13 cellular contexts compared by ENCODE assay signal in genomic region chr22:30238661-30239420, GRCh38. TPM values are rescaled to one million over a fixed set of nuclear protein-coding genes. Genes with fewer than 3 reads are reported as not detected.
DNase-seq lines count a peak whose midpoint lies in the region; ATAC-seq, FAIRE-seq and TF ChIP-seq lines count a peak whose summit lies in the region.
"Had no signal": no experiment of that assay in that cellular context is flagged by ENCODE, and none has a peak within 500 bp of the region (broad histone marks: within the 10 kb centered on the region; RNA-seq: fewer than 3 reads in every experiment).

No MANE protein-coding gene starts in this region.

- BruUV-seq in K562 (replicated peaks; lab: Mats Ljungman, UMichigan), result no TSS peak

- H3K18ac ChIP-seq in mesenchymal stem cell (ENCODE audit: low read depth in 1 of 2, low read length in 2 of 2), result peak overlapping the region in 1 of 2 experiments; percentile 26

- H3K27ac ChIP-seq in K562 (ENCODE audit: extremely low read depth, low read depth, low read length) (no peak overlapping the region), mesenchymal stem cell (ENCODE audit: low read length, poor library complexity, severe bottlenecking) (peak overlapping the region; percentile 78)
- H3K27ac ChIP-seq: ascending aorta had no signal

- H3K14ac ChIP-seq in mesenchymal stem cell (ENCODE audit: low read length in 2 of 2), result no peak overlapping the region

- H3K4me1 ChIP-seq in K562 (replicated peaks in 1 of 2; ENCODE audit: control insufficient read depth in 2 of 2, insufficient read depth in 2 of 2, low read length in 2 of 2), result peaks cover 3 to 11% of the 10 kb centered on the region in 2 experiments; a peak in 3 of 5 replicates
- H3K4me1 ChIP-seq in mesenchymal stem cell (ENCODE audit: control insufficient read depth, insufficient read depth, low read depth, low read length), result peaks cover 70% of the 10 kb centered on the region
- H3K4me1 ChIP-seq: ascending aorta had no signal

- no peak overlapping the region for H2BK15ac ChIP-seq in mesenchymal stem cell (ENCODE audit: low read depth, poor library complexity, severe bottlenecking)

- H3K9ac ChIP-seq in K562 (ENCODE audit: insufficient read depth in 1 of 2, low read depth in 2 of 2, low read length in 2 of 2) (no peak overlapping the region), mesenchymal stem cell (ENCODE audit: low read length) (no peak overlapping the region)

- H3K36me3 ChIP-seq in K562 (ENCODE audit: control insufficient read depth, insufficient read depth, low read length), result no peaks in the 10 kb centered on the region
- peaks cover 22 to 41% of the 10 kb centered on the region in 2 experiments for H3K36me3 ChIP-seq in mesenchymal stem cell (ENCODE audit: control insufficient read depth in 1 of 2, insufficient read depth in 2 of 2, low read depth in 1 of 2, low read length in 2 of 2)
- H3K36me3 ChIP-seq: ascending aorta had no signal

- H3K36me3 Mint-ChIP-seq in stimulated activated memory B cell treated with anti-CD40 and anti-IgM and Interleukin-4, amounts not matched to agents 10 μg/mL and 1 μg/mL and 100 μg/mL, for 72 hours, result no peaks in the 10 kb centered on the region

- no peaks in the 10 kb centered on the region for H3K9me1 ChIP-seq in K562 (ENCODE audit: control insufficient read depth, insufficient read depth, low read length)

- H2AFZ ChIP-seq in K562 (ENCODE audit: low read depth, low read length), result no peak overlapping the region
- no peak overlapping the region for H2AFZ ChIP-seq in mesenchymal stem cell (ENCODE audit: low read depth, low read length)

- TF ChIP-seq EP300 in K562 (IDR thresholded peaks at IDR 0.05; ENCODE audit: low read length), result no peak

- ATAC-seq in K562 (peak; percentile 90), GM18502 (IDR thresholded peaks at IDR 0.05; ENCODE audit: poor library complexity, unreplicated experiment) (no peak), GM18505 (IDR thresholded peaks at IDR 0.05; ENCODE audit: unreplicated experiment) (no peak)
- ATAC-seq in stimulated activated memory B cell treated with anti-CD40 and anti-IgM and Interleukin-4, amounts not matched to agents 10 μg/mL and 1 μg/mL and 100 μg/mL, for 72 hours, result no peak

- H3K27me3 ChIP-seq in K562 (ENCODE audit: control insufficient read depth in 2 of 2, insufficient read depth in 2 of 2, low read length in 2 of 2), result peaks cover 0 to 20% of the 10 kb centered on the region in 2 experiments; a peak in 2 of 5 replicates
- no peaks in the 10 kb centered on the region for H3K27me3 ChIP-seq in mesenchymal stem cell (ENCODE audit: control insufficient read depth in 1 of 2, insufficient read depth in 1 of 2, low read length in 2 of 2)
- H3K27me3 ChIP-seq: ascending aorta had no signal

- peak; percentile 15 for FAIRE-seq in K562 (lab: Jason Lieb, UNC)

- no peak for TF ChIP-seq RAD21 in K562 (CRISPR knock-in tag; conservative IDR thresholded peaks at IDR 0.05 in 1 of 2, IDR thresholded peaks at IDR 0.05 in 1 of 2)

- H3K23ac ChIP-seq in mesenchymal stem cell (ENCODE audit: low read length in 2 of 2), result no peak overlapping the region

- TF ChIP-seq CTCF in K562 (IDR thresholded peaks at IDR 0.05 in 2 of 3, conservative IDR thresholded peaks at IDR 0.05 in 1 of 3; ENCODE audit: insufficient read depth in 2 of 3, low read depth in 1 of 3, low read length in 3 of 3), result no peak

- H3K4me3 ChIP-seq in K562 (no peak overlapping the region), mesenchymal stem cell (ENCODE audit: insufficient read depth in 1 of 2, low read depth in 1 of 2, low read length in 2 of 2) (no peak overlapping the region)
- H3K4me3 ChIP-seq: ascending aorta had no signal

- H2BK5ac ChIP-seq in mesenchymal stem cell (ENCODE audit: low read depth, low read length, poor library complexity, severe bottlenecking), result peak overlapping the region; percentile 25

- H3K79me1 ChIP-seq in mesenchymal stem cell (replicated peaks; ENCODE audit: low read length, poor library complexity, severe bottlenecking), result peaks cover 2% of the 10 kb centered on the region

- 23% methylated on average over 9 of the region's 26 CpGs for WGBS in K562 (ENCODE audit: insufficient coverage, low coverage, missing lambda C conversion rate)
- whole genome bisulfite sequencing in mesenchymal stem cell, result 70% methylated on average over 26 of the region's 26 CpGs

- no peaks in the 10 kb centered on the region for H3K79me2 ChIP-seq in K562 (ENCODE audit: control insufficient read depth, insufficient read depth, low read length)

- no peak overlapping the region for H3K27ac Mint-ChIP-seq in stimulated activated memory B cell treated with anti-CD40 and anti-IgM and Interleukin-4, amounts not matched to agents 10 μg/mL and 1 μg/mL and 100 μg/mL, for 72 hours

- no peak for TF ChIP-seq POLR2A in K562 (conservative IDR thresholded peaks at IDR 0.05)
- TF ChIP-seq POLR2A in GM18505 (IDR thresholded peaks at IDR 0.05; ENCODE audit: borderline replicate concordance, extremely low read depth, insufficient read depth, insufficient read length), result no peak

- peak; percentile 64 for DNase-seq in AG20443 (ENCODE audit: low spot score)
- DNase-seq in HUDEP-2 (lab: John Stamatoyannopoulos, UW; ENCODE audit: unreplicated experiment in 76 of 76), result peak in 69 of 76 experiments; percentile 22 to 80 (median 53)
- DNase-seq in K562 (ENCODE audit: extremely low read depth in 1 of 4, low spot score in 3 of 4), result peak; percentile 55 to 75 (median 68)
- peak; percentile 46 for DNase-seq in mesenchymal stem cell
- no peak for DNase-seq in retina
- DNase-seq: GDM1, NCI-H2029 treated with DMSO at 0.1 percent for 48 hours, occipital lobe had no signal

- H2BK120ac ChIP-seq in mesenchymal stem cell (ENCODE audit: low read depth, low read length), result no peak overlapping the region

- H3K4ac ChIP-seq in mesenchymal stem cell (ENCODE audit: low read depth in 1 of 2, low read length in 2 of 2), result no peak overlapping the region

- POLR2A ChIA-PET in K562 (lab: Yijun Ruan, JAX), result interaction anchor here (0.6 kb wide), 1 partner anchor 12 kb away, joined by 4 read pairs; no protein-coding TSS in a partner anchor

- H4K8ac ChIP-seq in mesenchymal stem cell (ENCODE audit: low read length), result peak overlapping the region; percentile 50

- H3K4me1 Mint-ChIP-seq in stimulated activated memory B cell treated with anti-CD40 and anti-IgM and Interleukin-4, amounts not matched to agents 10 μg/mL and 1 μg/mL and 100 μg/mL, for 72 hours, result peaks cover 13% of the 10 kb centered on the region

- H3K4me2 ChIP-seq in K562 (ENCODE audit: insufficient read depth, low read length) (no peak overlapping the region), mesenchymal stem cell (ENCODE audit: low read length, poor library complexity, severe bottlenecking) (no peak overlapping the region)

- no peaks in the 10 kb centered on the region for H3K27me3 Mint-ChIP-seq in stimulated activated memory B cell treated with anti-CD40 and anti-IgM and Interleukin-4, amounts not matched to agents 10 μg/mL and 1 μg/mL and 100 μg/mL, for 72 hours

- no peak overlapping the region for H3K4me3 Mint-ChIP-seq in stimulated activated memory B cell treated with anti-CD40 and anti-IgM and Interleukin-4, amounts not matched to agents 10 μg/mL and 1 μg/mL and 100 μg/mL, for 72 hours

- peak overlapping the region; percentile 62 for H4K91ac ChIP-seq in mesenchymal stem cell (ENCODE audit: low read length)

- CTCF ChIA-PET in K562 (lab: Yijun Ruan, JAX; ENCODE audit: low intra/inter-chr PET ratio), result no interaction called here

- 0 out of 2 replicates have a peak, but pooled peaks cover 4% of the 10 kb centered on the region for H4K20me1 ChIP-seq in K562 (replicated peaks; ENCODE audit: control insufficient read depth, insufficient read depth, low read length)

- H3K9me3 Mint-ChIP-seq in stimulated activated memory B cell treated with anti-CD40 and anti-IgM and Interleukin-4, amounts not matched to agents 10 μg/mL and 1 μg/mL and 100 μg/mL, for 72 hours, result no peaks in the 10 kb centered on the region

- in situ Hi-C loops in K562 (cut with MboI), result no loop called here

- peak overlapping the region in 1 of 2 experiments; percentile 7 for H2BK12ac ChIP-seq in mesenchymal stem cell (ENCODE audit: low read length in 2 of 2)

- intact Hi-C loops in K562 (cut with micrococcal nuclease), result no loop called here

- H3K9me3 ChIP-seq in K562 (replicated peaks; ENCODE audit: control insufficient read depth, insufficient read depth, low read depth, low read length) (no peaks in the 10 kb centered on the region), mesenchymal stem cell (ENCODE audit: control insufficient read depth, low read length) (no peaks in the 10 kb centered on the region)
- H3K9me3 ChIP-seq: ascending aorta had no signal

- peak overlapping the region; percentile 81 for H2AK5ac ChIP-seq in mesenchymal stem cell (ENCODE audit: low read length, severe bottlenecking)

RNA-seq across cellular contexts. Expression of gene LIF, which starts 7.7 kb away (rescaled TPM):
- total RNA-seq in K562 (2011; cell fraction: chromatin; rRNA removed; ENCODE audit: low replicate concordance), result 0.35 and 2.6 TPM in 2 replicates
- total RNA-seq in K562 (2011; cell fraction: nucleolus; rRNA removed), result 0.39 and 0.50 TPM in 2 replicates
- total RNA-seq in K562 (2011; cell fraction: nucleoplasm; rRNA removed), result 0.29 and 0.38 TPM in 2 replicates
- total RNA-seq in K562 (2014; rRNA removed) (0.04 and 0.05 TPM in 2 replicates), K562 (2014; rRNA removed; fragmentation: Illumina TruSeq; extraction: Trizol) (0.03 TPM in 1 of 2 replicates, not detected in the other), K562 (2015; rRNA removed; fragmentation: Illumina TruSeq; extraction: Trizol) (0.11 and 0.34 TPM in 2 replicates), K562 (2021) (0.31 TPM in 2 replicates)
- polyA plus RNA-seq in K562 (2011; rRNA removed) (0.16 and 0.39 TPM in 2 replicates), K562 (2014; fragmentation: Illumina TruSeq; extraction: Trizol) (0.04 and 0.09 TPM in 2 replicates), K562 (2014; fragmentation: Nextera tagmentation; extraction: Ambion mirVana) (not detected), K562 (2014; rRNA removed) (0.03 and 0.25 TPM in 2 replicates)
- 0.09 and 0.72 TPM in 2 replicates for polyA plus RNA-seq in K562 (2011; cell fraction: cytosol; rRNA removed)
- 0.53 and 7.0 TPM in 2 replicates for polyA plus RNA-seq in K562 (2011; cell fraction: nucleus; rRNA removed)
- polyA plus RNA-seq in K562 (2012), result 0.06 and 0.08 TPM in 2 replicates
- polyA minus RNA-seq in K562 (2011; rRNA and poly(A)+ RNA removed), result 0.14 TPM in 1 of 2 replicates, not detected in the other
- 0.27 and 0.29 TPM in 2 replicates for polyA minus RNA-seq in K562 (2011; cell fraction: cytosol; rRNA and poly(A)+ RNA removed)
- polyA minus RNA-seq in K562 (2011; cell fraction: nucleus; rRNA and poly(A)+ RNA removed), result 0.27 and 0.33 TPM in 2 replicates
- 10.2 TPM for polyA plus RNA-seq in mesenchymal stem cell (2013, experiment 1 of 2)
- 9.7 TPM for polyA plus RNA-seq in mesenchymal stem cell (2013, experiment 2 of 2)
- total RNA-seq: ascending aorta, occipital lobe had no signal

RNA-seq across cellular contexts. Expression of gene OSM, which starts 27.8 kb away (rescaled TPM):
- total RNA-seq in K562 (2011; cell fraction: chromatin; rRNA removed; ENCODE audit: low replicate concordance), result 1.8 and 2.3 TPM in 2 replicates
- total RNA-seq in K562 (2011; cell fraction: nucleolus; rRNA removed), result 1.0 and 1.2 TPM in 2 replicates
- total RNA-seq in K562 (2011; cell fraction: nucleoplasm; rRNA removed), result 0.73 and 1.8 TPM in 2 replicates
- not detected in 2 replicates for total RNA-seq in K562 (2014; rRNA removed)
- total RNA-seq in K562 (2014; rRNA removed; fragmentation: Illumina TruSeq; extraction: Trizol), result not detected in 2 replicates
- not detected in 2 replicates for total RNA-seq in K562 (2015; rRNA removed; fragmentation: Illumina TruSeq; extraction: Trizol)
- total RNA-seq in K562 (2021), result not detected in 2 replicates
- polyA plus RNA-seq in K562 (2011; rRNA removed), result 0.08 and 0.22 TPM in 2 replicates
- polyA plus RNA-seq in K562 (2011; cell fraction: cytosol; rRNA removed), result 0.04 and 0.06 TPM in 2 replicates
- polyA plus RNA-seq in K562 (2011; cell fraction: nucleus; rRNA removed), result 0.24 and 1.6 TPM in 2 replicates
- not detected in 2 replicates for polyA plus RNA-seq in K562 (2012)
- polyA plus RNA-seq in K562 (2014; fragmentation: Illumina TruSeq; extraction: Trizol), result not detected in 2 replicates
- polyA plus RNA-seq in K562 (2014; fragmentation: Nextera tagmentation; extraction: Ambion mirVana), result not detected
- not detected in 2 replicates for polyA plus RNA-seq in K562 (2014; rRNA removed)
- not detected in 2 replicates for polyA minus RNA-seq in K562 (2011; rRNA and poly(A)+ RNA removed)
- polyA minus RNA-seq in K562 (2011; cell fraction: cytosol; rRNA and poly(A)+ RNA removed), result not detected in 2 replicates
- polyA minus RNA-seq in K562 (2011; cell fraction: nucleus; rRNA and poly(A)+ RNA removed), result 0.13 TPM in 1 of 2 replicates, not detected in the other
- not detected for polyA plus RNA-seq in mesenchymal stem cell (2013, experiment 1 of 2)
- not detected for polyA plus RNA-seq in mesenchymal stem cell (2013, experiment 2 of 2)
- total RNA-seq: ascending aorta, glomerular endothelial cell had no signal

RNA-seq across cellular contexts. Expression of gene CASTOR1, which starts 50.5 kb away (rescaled TPM):
- total RNA-seq in K562 (2011; cell fraction: chromatin; rRNA removed; ENCODE audit: low replicate concordance), result 2.1 and 7.3 TPM in 2 replicates
- total RNA-seq in K562 (2011; cell fraction: nucleolus; rRNA removed), result 5.5 and 6.8 TPM in 2 replicates
- total RNA-seq in K562 (2011; cell fraction: nucleoplasm; rRNA removed), result 2.4 and 4.0 TPM in 2 replicates
- total RNA-seq in K562 (2014; rRNA removed) (1.2 and 1.3 TPM in 2 replicates), K562 (2014; rRNA removed; fragmentation: Illumina TruSeq; extraction: Trizol) (0.47 TPM in 1 of 2 replicates, not detected in the other), K562 (2015; rRNA removed; fragmentation: Illumina TruSeq; extraction: Trizol) (0.72 and 1.1 TPM in 2 replicates), K562 (2021) (2.6 and 3.1 TPM in 2 replicates)
- polyA plus RNA-seq in K562 (2011; rRNA removed) (2.5 and 3.2 TPM in 2 replicates), K562 (2014; fragmentation: Illumina TruSeq; extraction: Trizol) (0.96 and 0.98 TPM in 2 replicates), K562 (2014; fragmentation: Nextera tagmentation; extraction: Ambion mirVana) (under 1 TPM; 0.35 to 0.56 TPM), K562 (2014; rRNA removed) (1.3 and 1.9 TPM in 2 replicates)
- polyA plus RNA-seq in K562 (2011; cell fraction: cytosol; rRNA removed), result 3.5 and 7.9 TPM in 2 replicates
- 10.1 and 12.6 TPM in 2 replicates for polyA plus RNA-seq in K562 (2011; cell fraction: nucleus; rRNA removed)
- 2.1 and 2.2 TPM in 2 replicates for polyA plus RNA-seq in K562 (2012)
- 0.49 and 0.90 TPM in 2 replicates for polyA minus RNA-seq in K562 (2011; rRNA and poly(A)+ RNA removed)
- polyA minus RNA-seq in K562 (2011; cell fraction: cytosol; rRNA and poly(A)+ RNA removed), result 2.3 TPM in 1 of 2 replicates, not detected in the other
- 2.6 and 4.6 TPM in 2 replicates for polyA minus RNA-seq in K562 (2011; cell fraction: nucleus; rRNA and poly(A)+ RNA removed)
- polyA plus RNA-seq in mesenchymal stem cell (2013, experiment 1 of 2), result 9.7 TPM
- 8.7 TPM for polyA plus RNA-seq in mesenchymal stem cell (2013, experiment 2 of 2)
